In the genomic region with DNA sequence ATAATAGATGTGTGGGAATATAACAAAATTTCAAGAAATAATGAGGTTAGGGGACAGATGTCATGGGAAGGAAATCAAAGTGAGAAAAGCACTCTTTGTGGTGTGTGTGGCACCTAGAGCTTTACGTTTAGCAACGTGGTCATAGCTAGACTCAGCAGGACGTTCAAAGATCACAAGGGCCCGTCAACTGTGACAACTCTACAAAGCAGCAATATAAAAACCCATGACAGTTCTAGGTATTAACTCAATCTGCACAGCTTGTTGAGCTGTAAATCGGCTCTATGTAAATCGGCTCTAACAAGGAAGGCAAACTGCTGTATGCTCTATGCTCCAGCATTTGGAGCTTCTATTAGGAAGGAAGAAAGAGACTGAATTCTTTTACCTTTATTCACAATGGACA, we compare ENCODE assay signal across 20 cellular contexts.
DNase-seq lines count a peak whose midpoint lies in the region; ATAC-seq and TF ChIP-seq lines count a peak whose summit lies in the region.
"Had no signal": no experiment of that assay in that cellular context is flagged by ENCODE, and none has a peak within 500 bp of the region (broad histone marks: within the 10 kb centered on the region; RNA-seq: fewer than 3 reads in every experiment).

No MANE protein-coding gene starts in this region.

- no peak overlapping the region for H3K4me3 ChIP-seq in transverse colon
- H3K4me3 ChIP-seq: K562, upper lobe of right lung had no signal

- DNase-seq in activated naive CD8-positive, alpha-beta T cell treated with anti-CD3 and anti-CD28 coated beads for 36 hours: no peak
- DNase-seq in medulla oblongata (ENCODE audit: extremely low spot score) (peak; percentile 37), MV-4-11 (lab: John Stamatoyannopoulos, UW) (no peak), transverse colon (no peak), DMS79 (lab: John Stamatoyannopoulos, UW) (no peak)
- DNase-seq: activated CD4-positive, alpha-beta T cell treated with anti-CD3 and anti-CD28 coated beads, Interleukin-2, amount 50 U/mL, for 1 hour; CD8-positive, alpha-beta T cell; NCI-H2081 treated with DMSO at 0.1 percent for 48 hours; NCI-H510A; stimulated activated CD4-positive, alpha-beta T cell treated with anti-CD3 and anti-CD28 coated beads, Interleukin-15, amount 100 ng/mL, for 24 hours; stimulated activated naive CD4-positive, alpha-beta T cell treated with Interleukin-2 at 50 U/mL for 16 hours; SW 1271; upper lobe of right lung had no signal

- intact Hi-C loops in transverse colon (cut with DNase I; ENCODE audit: low total_unique reads): no loop called here

- peaks cover 13% of the 10 kb centered on the region for H3K4me1 Mint-ChIP-seq in activated naive CD8-positive, alpha-beta T cell (ENCODE audit: low read depth)
- H3K4me1 Mint-ChIP-seq in activated naive CD8-positive, alpha-beta T cell treated with anti-CD3 and anti-CD28 coated beads for 36 hours: peaks cover 7% of the 10 kb centered on the region
- H3K4me1 Mint-ChIP-seq in stimulated activated memory B cell treated with anti-CD40 and anti-IgM and Interleukin-4, amounts not matched to agents 10 μg/mL and 1 μg/mL and 100 μg/mL, for 72 hours: peaks cover 7% of the 10 kb centered on the region

- H3K27me3 ChIP-seq in transverse colon: no peaks in the 10 kb centered on the region
- H3K27me3 ChIP-seq: upper lobe of right lung had no signal

- no peaks in the 10 kb centered on the region for H3K4me1 ChIP-seq in transverse colon

- no peak for TF ChIP-seq EP300 in transverse colon (IDR thresholded peaks at IDR 0.05; ENCODE audit: low read depth)

- 75 to 80% methylated on average over 6 of the region's 6 CpGs for WGBS in transverse colon (ENCODE audit: low coverage in 1 of 2), 2 donors

- no peak for TF ChIP-seq CTCF in transverse colon (IDR thresholded peaks at IDR 0.05)

- peaks cover 0 to 55% (median 5%) of the 10 kb centered on the region in 4 donors for H3K36me3 ChIP-seq in transverse colon

- no peaks in the 10 kb centered on the region for H3K27me3 Mint-ChIP-seq in activated naive CD8-positive, alpha-beta T cell
- H3K27me3 Mint-ChIP-seq in activated naive CD8-positive, alpha-beta T cell treated with anti-CD3 and anti-CD28 coated beads for 36 hours: no peaks in the 10 kb centered on the region
- no peaks in the 10 kb centered on the region for H3K27me3 Mint-ChIP-seq in stimulated activated memory B cell treated with anti-CD40 and anti-IgM and Interleukin-4, amounts not matched to agents 10 μg/mL and 1 μg/mL and 100 μg/mL, for 72 hours

- H3K27ac Mint-ChIP-seq in activated naive CD8-positive, alpha-beta T cell: peak overlapping the region; percentile 46
- no peak overlapping the region for H3K27ac Mint-ChIP-seq in activated naive CD8-positive, alpha-beta T cell treated with anti-CD3 and anti-CD28 coated beads for 36 hours
- H3K27ac Mint-ChIP-seq in stimulated activated memory B cell treated with anti-CD40 and anti-IgM and Interleukin-4, amounts not matched to agents 10 μg/mL and 1 μg/mL and 100 μg/mL, for 72 hours: peak overlapping the region; percentile 41
- H3K27ac Mint-ChIP-seq: activated T-helper 1 cell treated with anti-CD3 and anti-CD28 coated beads, Interleukin-12 subunit alpha, Interleukin-12 subunit beta, Interleukin-2, Interleukin-4 antibody, amounts not matched to agents 30 ng/mL and 10 ng/mL and 1 ng/mL, durations not matched to agents 14 hours and 24 hours and 36 hours; CD8-positive, alpha-beta T cell had no signal

- H3K36me3 Mint-ChIP-seq in activated naive CD8-positive, alpha-beta T cell: peaks cover 11% of the 10 kb centered on the region
- peaks cover 11% of the 10 kb centered on the region for H3K36me3 Mint-ChIP-seq in activated naive CD8-positive, alpha-beta T cell treated with anti-CD3 and anti-CD28 coated beads for 36 hours
- H3K36me3 Mint-ChIP-seq in stimulated activated memory B cell treated with anti-CD40 and anti-IgM and Interleukin-4, amounts not matched to agents 10 μg/mL and 1 μg/mL and 100 μg/mL, for 72 hours: peaks cover 53% of the 10 kb centered on the region

- no peak overlapping the region for H3K4me3 Mint-ChIP-seq in activated naive CD8-positive, alpha-beta T cell
- H3K4me3 Mint-ChIP-seq in activated naive CD8-positive, alpha-beta T cell treated with anti-CD3 and anti-CD28 coated beads for 36 hours: no peak overlapping the region
- no peak overlapping the region for H3K4me3 Mint-ChIP-seq in stimulated activated memory B cell treated with anti-CD40 and anti-IgM and Interleukin-4, amounts not matched to agents 10 μg/mL and 1 μg/mL and 100 μg/mL, for 72 hours
- H3K4me3 Mint-ChIP-seq: activated T-helper 1 cell treated with anti-CD3 and anti-CD28 coated beads, Interleukin-12 subunit alpha, Interleukin-12 subunit beta, Interleukin-2, Interleukin-4 antibody, amounts not matched to agents 30 ng/mL and 10 ng/mL and 1 ng/mL, durations not matched to agents 14 hours and 24 hours and 36 hours; CD8-positive, alpha-beta T cell; neural crest cell had no signal

- ATAC-seq in stimulated activated memory B cell treated with anti-CD40 and anti-IgM and Interleukin-4, amounts not matched to agents 10 μg/mL and 1 μg/mL and 100 μg/mL, for 72 hours: no peak
- ATAC-seq: CD8-positive, alpha-beta T cell; HCT116; K562; upper lobe of right lung had no signal

- H3K9me3 ChIP-seq in transverse colon: no peaks in the 10 kb centered on the region
- H3K9me3 ChIP-seq: upper lobe of right lung had no signal

- H3K9me3 Mint-ChIP-seq in activated naive CD8-positive, alpha-beta T cell (ENCODE audit: low read depth): no peaks in the 10 kb centered on the region
- H3K9me3 Mint-ChIP-seq in activated naive CD8-positive, alpha-beta T cell treated with anti-CD3 and anti-CD28 coated beads for 36 hours: no peaks in the 10 kb centered on the region
- H3K9me3 Mint-ChIP-seq in stimulated activated memory B cell treated with anti-CD40 and anti-IgM and Interleukin-4, amounts not matched to agents 10 μg/mL and 1 μg/mL and 100 μg/mL, for 72 hours: no peaks in the 10 kb centered on the region
- H3K9me3 Mint-ChIP-seq: activated T-helper 1 cell treated with anti-CD3 and anti-CD28 coated beads, Interleukin-12 subunit alpha, Interleukin-12 subunit beta, Interleukin-2, Interleukin-4 antibody, amounts not matched to agents 30 ng/mL and 10 ng/mL and 1 ng/mL, durations not matched to agents 14 hours and 24 hours and 36 hours; CD8-positive, alpha-beta T cell; neural crest cell had no signal

- no peak for TF ChIP-seq POLR2A in transverse colon (IDR thresholded peaks at IDR 0.05)

- in situ Hi-C loops in transverse colon (cut with MboI; ENCODE audit: low pct_ligation_motif_present in 1 of 4, low pct_unique_long_range_greater_than_20kb in 1 of 4, low sequenced_read_pairs in 3 of 4): no loop called here

- H3K27ac ChIP-seq in angular gyrus (ENCODE audit: low read depth, low read length): peak overlapping the region; percentile 22
- H3K27ac ChIP-seq in transverse colon: no peak overlapping the region
- H3K27ac ChIP-seq: upper lobe of right lung had no signal
